Comparison of ENCODE assay signal across 28 cellular contexts in genomic region chr7:146359181-146359580, GRCh38.
"Had no signal": no experiment of that assay in that cellular context is flagged by ENCODE, and none has a peak within 500 bp of the region (broad histone marks: within the 10 kb centered on the region; RNA-seq: fewer than 3 reads in every experiment).

No MANE protein-coding gene starts in this region.

- H3K27ac ChIP-seq: hepatocyte, lower lobe of right lung, pancreas, prostate gland, skin epidermis, stomach, suprapubic skin, thoracic aorta, tibial artery, upper lobe of right lung had no signal

- H3K4me1 ChIP-seq: lower lobe of right lung, pancreas, prostate gland, stomach, suprapubic skin, tibial artery, upper lobe of right lung had no signal

- ATAC-seq: left cardiac atrium; left lobe of liver; lower lobe of right lung; naive thymus-derived CD8-positive, alpha-beta T cell; pancreas; right cardiac atrium; sciatic nerve; stimulated activated naive B cell treated with anti-CD40 and anti-IgM and Interleukin-4, amounts not matched to agents 10 μg/mL and 1 μg/mL and 100 μg/mL, for 72 hours; stimulated activated naive CD8-positive, alpha-beta T cell treated with anti-CD3 and anti-CD28 coated beads, Interleukin-15, Interleukin-2, amounts not matched to agents 100 U/mL and 50 U/mL, for 24 hours; upper lobe of right lung had no signal

- H3K9me3 ChIP-seq: lower lobe of right lung, pancreas, prostate gland, suprapubic skin, thoracic aorta, tibial artery, upper lobe of right lung had no signal

- H3K27me3 ChIP-seq: hepatocyte, stomach, suprapubic skin, tibial artery, upper lobe of right lung had no signal

- H3K36me3 ChIP-seq: lower lobe of right lung, pancreas, prostate gland, stomach, suprapubic skin, thoracic aorta, tibial artery, upper lobe of right lung had no signal

- H3K4me3 ChIP-seq: hepatocyte, lower lobe of right lung, pancreas, prostate gland, skin epidermis, stomach, suprapubic skin, thoracic aorta, tibial artery, upper lobe of right lung had no signal

- DNase-seq: kidney glomerular epithelial cell; left cardiac atrium; lower lobe of right lung; mammary epithelial cell; mesenchymal stem cell; naive thymus-derived CD8-positive, alpha-beta T cell; nucleus accumbens; pancreas; posterior cingulate gyrus; retina; right cardiac atrium; stimulated activated CD4-positive, alpha-beta T cell treated with anti-CD3 and anti-CD28 coated beads, Interleukin-12 subunit alpha, Interleukin-12 subunit beta, amount 100 ng/mL, for 4 hours; stimulated activated CD4-positive, alpha-beta T cell treated with anti-CD3 and anti-CD28 coated beads, Interleukin-15, amount 100 ng/mL, for 24 hours; stimulated activated CD4-positive, alpha-beta T cell treated with anti-CD3 and anti-CD28 coated beads, Interleukin-2, amount 100 ng/mL, for 24 hours; stimulated activated CD4-positive, alpha-beta T cell treated with anti-CD3 and anti-CD28 coated beads, Interleukin-4, amount 100 ng/mL, for 1 hour; stimulated activated naive B cell treated with anti-CD40 and anti-IgM and Interleukin-4, amounts not matched to agents 10 μg/mL and 1 μg/mL and 100 μg/mL, for 72 hours; stimulated activated naive CD8-positive, alpha-beta T cell treated with anti-CD3 and anti-CD28 coated beads, Interleukin-15, Interleukin-2, amounts not matched to agents 100 U/mL and 50 U/mL, for 24 hours; stomach; tibial artery; trophoblast cell; upper lobe of right lung had no signal
